In the genomic region with DNA sequence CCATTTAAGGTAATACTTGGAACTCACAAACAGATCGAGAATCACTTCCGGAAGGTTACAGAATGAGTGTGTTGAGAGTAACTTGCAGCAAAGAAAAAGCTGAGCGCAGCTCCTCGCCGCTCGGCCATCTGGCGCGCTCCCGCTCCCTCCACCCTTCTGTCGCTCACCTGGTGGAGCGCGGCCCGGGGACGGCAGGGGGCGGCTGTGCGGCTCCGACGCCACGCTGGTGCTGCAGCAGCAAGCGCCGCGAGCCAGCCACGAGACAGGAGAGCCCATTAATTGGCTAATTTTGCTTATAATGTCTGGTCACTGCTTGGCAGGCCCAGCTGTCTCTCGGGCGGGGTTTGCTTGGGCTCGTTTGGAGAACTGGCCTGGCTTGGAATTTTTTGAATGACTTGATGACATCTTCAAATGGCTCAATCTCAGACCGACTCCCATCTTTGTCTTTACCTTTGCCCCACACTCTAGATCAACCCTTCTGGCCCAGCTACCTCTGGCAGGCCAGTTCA, we compare ENCODE assay signal across 1 cellular context.
TF ChIP-seq lines count a peak whose summit lies in the region.

No MANE protein-coding gene starts in this region.

TF ChIP-seq in HepG2, 621 proteins besides CTCF, POLR2A, EP300 and RAD21 (continued from another document):
- TF ChIP-seq, protein P1, sequence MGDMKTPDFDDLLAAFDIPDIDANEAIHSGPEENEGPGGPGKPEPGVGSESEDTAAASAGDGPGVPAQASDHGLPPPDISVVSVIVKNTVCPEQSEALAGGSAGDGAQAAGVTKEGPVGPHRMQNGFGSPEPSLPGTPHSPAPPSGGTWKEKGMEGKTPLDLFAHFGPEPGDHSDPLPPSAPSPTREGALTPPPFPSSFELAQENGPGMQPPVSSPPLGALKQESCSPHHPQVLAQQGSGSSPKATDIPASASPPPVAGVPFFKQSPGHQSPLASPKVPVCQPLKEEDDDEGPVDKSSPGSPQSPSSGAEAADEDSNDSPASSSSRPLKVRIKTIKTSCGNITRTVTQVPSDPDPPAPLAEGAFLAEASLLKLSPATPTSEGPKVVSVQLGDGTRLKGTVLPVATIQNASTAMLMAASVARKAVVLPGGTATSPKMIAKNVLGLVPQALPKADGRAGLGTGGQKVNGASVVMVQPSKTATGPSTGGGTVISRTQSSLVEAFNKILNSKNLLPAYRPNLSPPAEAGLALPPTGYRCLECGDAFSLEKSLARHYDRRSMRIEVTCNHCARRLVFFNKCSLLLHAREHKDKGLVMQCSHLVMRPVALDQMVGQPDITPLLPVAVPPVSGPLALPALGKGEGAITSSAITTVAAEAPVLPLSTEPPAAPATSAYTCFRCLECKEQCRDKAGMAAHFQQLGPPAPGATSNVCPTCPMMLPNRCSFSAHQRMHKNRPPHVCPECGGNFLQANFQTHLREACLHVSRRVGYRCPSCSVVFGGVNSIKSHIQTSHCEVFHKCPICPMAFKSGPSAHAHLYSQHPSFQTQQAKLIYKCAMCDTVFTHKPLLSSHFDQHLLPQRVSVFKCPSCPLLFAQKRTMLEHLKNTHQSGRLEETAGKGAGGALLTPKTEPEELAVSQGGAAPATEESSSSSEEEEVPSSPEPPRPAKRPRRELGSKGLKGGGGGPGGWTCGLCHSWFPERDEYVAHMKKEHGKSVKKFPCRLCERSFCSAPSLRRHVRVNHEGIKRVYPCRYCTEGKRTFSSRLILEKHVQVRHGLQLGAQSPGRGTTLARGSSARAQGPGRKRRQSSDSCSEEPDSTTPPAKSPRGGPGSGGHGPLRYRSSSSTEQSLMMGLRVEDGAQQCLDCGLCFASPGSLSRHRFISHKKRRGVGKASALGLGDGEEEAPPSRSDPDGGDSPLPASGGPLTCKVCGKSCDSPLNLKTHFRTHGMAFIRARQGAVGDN (CRISPR knock-in tag; IDR thresholded peaks at IDR 0.05) = peak; percentile 45
- TF ChIP-seq MED13 (CRISPR knock-in tag; IDR thresholded peaks at IDR 0.05) (no peak), ZFP41 (CRISPR knock-in tag; IDR thresholded peaks at IDR 0.05; ENCODE audit: borderline replicate concordance) (no peak), ZNF768 (CRISPR knock-in tag; IDR thresholded peaks at IDR 0.05) (peak; percentile 60; the same call in 1 of the 2 replicates), PRDM10 (CRISPR knock-in tag; IDR thresholded peaks at IDR 0.05; ENCODE audit: low read depth) (no peak), STAG1 (CRISPR knock-in tag; IDR thresholded peaks at IDR 0.05) (peak; percentile 41), DPF2 (CRISPR knock-in tag; IDR thresholded peaks at IDR 0.05; ENCODE audit: borderline replicate concordance, low read depth) (no peak), ZFP36L2 (CRISPR knock-in tag; IDR thresholded peaks at IDR 0.05) (no peak), ZFP91 (CRISPR knock-in tag; IDR thresholded peaks at IDR 0.05; ENCODE audit: borderline replicate concordance) (peak; percentile 18; the same call in 1 of the 2 replicates), HOMEZ (CRISPR knock-in tag; IDR thresholded peaks at IDR 0.05; ENCODE audit: low read depth) (no peak), ZNF616 (CRISPR knock-in tag; IDR thresholded peaks at IDR 0.05; ENCODE audit: low read depth) (no peak), SMAD9 (CRISPR knock-in tag; IDR thresholded peaks at IDR 0.05) (no peak), ZNF160 (CRISPR knock-in tag; IDR thresholded peaks at IDR 0.05) (no peak), TFDP1 (CRISPR knock-in tag; IDR thresholded peaks at IDR 0.05; ENCODE audit: borderline replicate concordance) (peak; percentile 48; the same call in 1 of the 2 replicates), XBP1 (CRISPR knock-in tag; IDR thresholded peaks at IDR 0.05) (no peak), SYNCRIP (IDR thresholded peaks at IDR 0.05; ENCODE audit: insufficient read depth, low read depth, low read length) (no peak), LRRFIP1 (CRISPR knock-in tag; conservative IDR thresholded peaks at IDR 0.05) (no peak), NFATC3 (CRISPR knock-in tag; IDR thresholded peaks at IDR 0.05) (no peak), UBTF (CRISPR knock-in tag; IDR thresholded peaks at IDR 0.05) (no peak), MXI1 (IDR thresholded peaks at IDR 0.05; ENCODE audit: borderline replicate concordance, low read depth, low read length) (no peak), ZSCAN21 (CRISPR knock-in tag; IDR thresholded peaks at IDR 0.05; ENCODE audit: borderline replicate concordance) (no peak), ARNT (IDR thresholded peaks at IDR 0.05) (no peak), ATF7 (IDR thresholded peaks at IDR 0.05) (no peak), ATF7 (CRISPR knock-in tag; IDR thresholded peaks at IDR 0.05) (no peak), KLF11 (CRISPR knock-in tag; IDR thresholded peaks at IDR 0.05) (no peak)
- TF ChIP-seq, protein P2, sequence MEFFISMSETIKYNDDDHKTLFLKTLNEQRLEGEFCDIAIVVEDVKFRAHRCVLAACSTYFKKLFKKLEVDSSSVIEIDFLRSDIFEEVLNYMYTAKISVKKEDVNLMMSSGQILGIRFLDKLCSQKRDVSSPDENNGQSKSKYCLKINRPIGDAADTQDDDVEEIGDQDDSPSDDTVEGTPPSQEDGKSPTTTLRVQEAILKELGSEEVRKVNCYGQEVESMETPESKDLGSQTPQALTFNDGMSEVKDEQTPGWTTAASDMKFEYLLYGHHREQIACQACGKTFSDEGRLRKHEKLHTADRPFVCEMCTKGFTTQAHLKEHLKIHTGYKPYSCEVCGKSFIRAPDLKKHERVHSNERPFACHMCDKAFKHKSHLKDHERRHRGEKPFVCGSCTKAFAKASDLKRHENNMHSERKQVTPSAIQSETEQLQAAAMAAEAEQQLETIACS (CRISPR knock-in tag; IDR thresholded peaks at IDR 0.05) = peak; percentile 75
- TF ChIP-seq, protein P3, sequence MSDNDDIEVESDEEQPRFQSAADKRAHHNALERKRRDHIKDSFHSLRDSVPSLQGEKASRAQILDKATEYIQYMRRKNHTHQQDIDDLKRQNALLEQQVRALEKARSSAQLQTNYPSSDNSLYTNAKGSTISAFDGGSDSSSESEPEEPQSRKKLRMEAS (IDR thresholded peaks at IDR 0.05) = no peak
- TF ChIP-seq, protein P4, sequence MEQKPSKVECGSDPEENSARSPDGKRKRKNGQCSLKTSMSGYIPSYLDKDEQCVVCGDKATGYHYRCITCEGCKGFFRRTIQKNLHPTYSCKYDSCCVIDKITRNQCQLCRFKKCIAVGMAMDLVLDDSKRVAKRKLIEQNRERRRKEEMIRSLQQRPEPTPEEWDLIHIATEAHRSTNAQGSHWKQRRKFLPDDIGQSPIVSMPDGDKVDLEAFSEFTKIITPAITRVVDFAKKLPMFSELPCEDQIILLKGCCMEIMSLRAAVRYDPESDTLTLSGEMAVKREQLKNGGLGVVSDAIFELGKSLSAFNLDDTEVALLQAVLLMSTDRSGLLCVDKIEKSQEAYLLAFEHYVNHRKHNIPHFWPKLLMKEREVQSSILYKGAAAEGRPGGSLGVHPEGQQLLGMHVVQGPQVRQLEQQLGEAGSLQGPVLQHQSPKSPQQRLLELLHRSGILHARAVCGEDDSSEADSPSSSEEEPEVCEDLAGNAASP (CRISPR knock-in tag; IDR thresholded peaks at IDR 0.05; ENCODE audit: borderline replicate concordance) = no peak
